Comparison of ENCODE assay signal across 8 cellular contexts in the genomic region with DNA sequence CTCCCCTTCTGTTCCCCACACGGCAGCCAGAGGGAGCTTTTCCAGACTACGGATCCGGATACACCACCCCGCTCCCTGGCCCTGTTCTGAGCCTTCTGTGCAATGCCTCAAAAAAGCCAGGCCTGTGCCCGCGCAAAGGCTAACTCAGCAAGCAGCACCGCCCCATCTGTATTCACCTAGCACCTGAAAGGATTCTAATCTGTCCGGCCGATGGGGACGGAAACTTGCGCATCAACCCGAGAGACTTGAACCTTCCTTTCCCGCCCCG. TPM values are rescaled to one million over a fixed set of nuclear protein-coding genes. Genes with fewer than 3 reads are reported as not detected.
DNase-seq lines count a peak whose midpoint lies in the region; ATAC-seq lines count a peak whose summit lies in the region.

No MANE protein-coding gene starts in this region.

- DNase-seq in GM03348 (ENCODE audit: low spot score): peak; percentile 86
- DNase-seq in NCI-H82 (lab: John Stamatoyannopoulos, UW): peak; percentile 89
- peak; percentile 72 for DNase-seq in activated CD8-positive, alpha-beta memory T cell treated with anti-CD3 and anti-CD28 coated beads, Interleukin-2, amount 10 ng/mL, durations not matched to agents 7 days and 5 days
- DNase-seq in epidermal melanocyte (ENCODE audit: insufficient read length, low spot score): peak; percentile 87
- DNase-seq in midbrain (lab: John Stamatoyannopoulos, UW): peak; percentile 30

- H3K9me3 ChIP-seq in stomach smooth muscle (ENCODE audit: control insufficient read depth in 2 of 2, low read length in 2 of 2): no peaks in the 10 kb centered on the region

- H3K4me3 Mint-ChIP-seq in activated CD8-positive, alpha-beta memory T cell treated with anti-CD3 and anti-CD28 coated beads, Interleukin-2, amount 10 ng/mL, durations not matched to agents 7 days and 5 days: peak overlapping the region; percentile 96

- peaks cover 54% of the 10 kb centered on the region for H3K4me1 Mint-ChIP-seq in activated CD8-positive, alpha-beta memory T cell treated with anti-CD3 and anti-CD28 coated beads, Interleukin-2, amount 10 ng/mL, durations not matched to agents 7 days and 5 days

- peak overlapping the region; percentile 88 to 95 for H3K4me3 ChIP-seq in stomach smooth muscle (ENCODE audit: low read length in 2 of 2)

- peaks cover 6 to 16% of the 10 kb centered on the region in 2 donors for H3K36me3 ChIP-seq in stomach smooth muscle (ENCODE audit: control insufficient read depth in 2 of 2, insufficient read depth in 2 of 2, low read length in 2 of 2)

- H3K27ac ChIP-seq in stomach smooth muscle (ENCODE audit: low read length): peak overlapping the region; percentile 95

- CTCF ChIA-PET in activated CD8-positive, alpha-beta memory T cell treated with anti-CD3 and anti-CD28 coated beads, Interleukin-2, amount 10 ng/mL, durations not matched to agents 7 days and 5 days (lab: Charles Lee): interaction anchor here (1.0 to 7.7 kb wide), 25 partner anchors 10 to 335 kb away, joined by 3 to 153 read pairs (median 8); a partner anchor contains a TSS

- no peaks in the 10 kb centered on the region for H3K27me3 Mint-ChIP-seq in activated CD8-positive, alpha-beta memory T cell treated with anti-CD3 and anti-CD28 coated beads, Interleukin-2, amount 10 ng/mL, durations not matched to agents 7 days and 5 days

- H3K4me1 ChIP-seq in stomach smooth muscle (ENCODE audit: control insufficient read depth, insufficient read depth, low read length): peaks cover 41% of the 10 kb centered on the region

- H3K27ac Mint-ChIP-seq in activated CD8-positive, alpha-beta memory T cell treated with anti-CD3 and anti-CD28 coated beads, Interleukin-2, amount 10 ng/mL, durations not matched to agents 7 days and 5 days: peak overlapping the region; percentile 92

- no peaks in the 10 kb centered on the region for H3K9me3 Mint-ChIP-seq in activated CD8-positive, alpha-beta memory T cell treated with anti-CD3 and anti-CD28 coated beads, Interleukin-2, amount 10 ng/mL, durations not matched to agents 7 days and 5 days (ENCODE audit: low read depth)

- ATAC-seq in HG03521 (IDR thresholded peaks at IDR 0.05; ENCODE audit: unreplicated experiment) (peak; percentile 1), HG03469 (IDR thresholded peaks at IDR 0.05; ENCODE audit: unreplicated experiment) (no peak)
- peak; percentile 21 for ATAC-seq in activated CD8-positive, alpha-beta memory T cell treated with anti-CD3 and anti-CD28 coated beads, Interleukin-2, amount 10 ng/mL, durations not matched to agents 7 days and 5 days

- H3K9ac ChIP-seq in stomach smooth muscle (ENCODE audit: low read length in 2 of 2): peak overlapping the region; percentile 93 to 96

- H3K27me3 ChIP-seq in stomach smooth muscle (ENCODE audit: control insufficient read depth in 1 of 2, insufficient read depth in 2 of 2, low read length in 2 of 2): no peaks in the 10 kb centered on the region

- H3K36me3 Mint-ChIP-seq in activated CD8-positive, alpha-beta memory T cell treated with anti-CD3 and anti-CD28 coated beads, Interleukin-2, amount 10 ng/mL, durations not matched to agents 7 days and 5 days: peaks cover 9% of the 10 kb centered on the region

RNA-seq across cellular contexts. Expression of a gene that starts 0.6 kb away (rescaled TPM):
- total RNA-seq in activated CD8-positive, alpha-beta memory T cell treated with anti-CD3 and anti-CD28 coated beads, Interleukin-2, amount 10 ng/mL, durations not matched to agents 7 days and 5 days: 10 to 100 TPM; 15.1 to 16.9 TPM

RNA-seq across cellular contexts. Expression of a gene that starts 7.2 kb away (rescaled TPM):
- 10 to 100 TPM; 22.9 to 23.6 TPM for total RNA-seq in activated CD8-positive, alpha-beta memory T cell treated with anti-CD3 and anti-CD28 coated beads, Interleukin-2, amount 10 ng/mL, durations not matched to agents 7 days and 5 days

RNA-seq across cellular contexts. Expression of a gene that starts 24.8 kb away (rescaled TPM):
- 100 to 1,000 TPM; 488 to 571 TPM for total RNA-seq in activated CD8-positive, alpha-beta memory T cell treated with anti-CD3 and anti-CD28 coated beads, Interleukin-2, amount 10 ng/mL, durations not matched to agents 7 days and 5 days

RNA-seq across cellular contexts. Expression of a gene that starts 35.9 kb away (rescaled TPM):
- total RNA-seq in activated CD8-positive, alpha-beta memory T cell treated with anti-CD3 and anti-CD28 coated beads, Interleukin-2, amount 10 ng/mL, durations not matched to agents 7 days and 5 days: 100 to 1,000 TPM in 1 of 2 experiments, 10 to 100 TPM in 1; 96.4 to 108 TPM

RNA-seq across cellular contexts. Expression of a gene that starts 39.4 kb away (rescaled TPM):
- total RNA-seq in activated CD8-positive, alpha-beta memory T cell treated with anti-CD3 and anti-CD28 coated beads, Interleukin-2, amount 10 ng/mL, durations not matched to agents 7 days and 5 days: 100 to 1,000 TPM in 1 of 2 experiments, 10 to 100 TPM in 1; 87.6 to 109 TPM

Comparison
In these comparisons a context has a peak if more than half of its experiments do, and no peak if none do; other contexts are left out.
1. DNase-seq: peak in every context shown above with its lines; median percentile 89 in NCI-H82; 87 in epidermal melanocyte; 86 in GM03348; 72 in activated CD8-positive, alpha-beta memory T cell treated with anti-CD3 and anti-CD28 coated beads, Interleukin-2, amount 10 ng/mL, durations not matched to agents 7 days and 5 days; 30 in midbrain.